ENCODE assay signal across 12 cellular contexts in the genomic region with DNA sequence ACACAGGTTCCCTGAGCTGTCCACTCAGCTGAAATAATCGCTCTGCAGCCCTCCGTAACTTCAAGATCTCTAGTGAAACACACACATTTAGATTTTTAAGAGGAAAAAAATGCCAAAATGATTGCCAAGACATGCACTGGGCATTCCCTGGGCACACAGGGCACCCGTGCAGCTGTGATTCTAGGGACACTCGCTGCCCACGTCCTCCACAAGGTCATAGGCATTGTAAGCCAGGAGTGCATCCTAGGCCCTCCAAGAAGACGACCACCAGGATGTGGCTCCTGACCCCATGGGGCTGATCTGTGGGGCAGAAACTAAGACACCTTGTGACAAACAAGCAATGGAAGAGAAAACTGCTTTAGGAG.
A peak's percentile ranks its signal among the peaks of the same experiment; 100 is the strongest.
DNase-seq lines count a peak whose midpoint lies in the region; ATAC-seq and TF ChIP-seq lines count a peak whose summit lies in the region.
"Had no signal": no experiment of that assay in that cellular context is flagged by ENCODE, and none has a peak within 500 bp of the region (broad histone marks: within the 10 kb centered on the region; RNA-seq: fewer than 3 reads in every experiment).

No MANE protein-coding gene starts in this region.

- intact Hi-C loops in upper lobe of right lung (cut with DNase I), result no loop called here

- H3K36me3 ChIP-seq in upper lobe of right lung, result no peaks in the 10 kb centered on the region

- no peaks in the 10 kb centered on the region for H3K27me3 ChIP-seq in upper lobe of right lung

- no peaks in the 10 kb centered on the region for H3K9me3 Mint-ChIP-seq in activated naive CD8-positive, alpha-beta T cell treated with anti-CD3 and anti-CD28 coated beads, Interleukin-2, amount 10 ng/mL, durations not matched to agents 7 days and 5 days
- H3K9me3 Mint-ChIP-seq in activated naive CD8-positive, alpha-beta T cell treated with anti-CD3 and anti-CD28 coated beads for 36 hours, result no peaks in the 10 kb centered on the region
- peaks cover 0 to 89% (median 3%) of the 10 kb centered on the region in 5 experiments for H3K9me3 Mint-ChIP-seq in brain
- H3K9me3 Mint-ChIP-seq: CD4-positive, CD25-positive, alpha-beta regulatory T cell had no signal

- no peak overlapping the region for H3K27ac ChIP-seq in upper lobe of right lung
- H3K27ac ChIP-seq: 22Rv1 had no signal

- peak; percentile 6 for DNase-seq in activated naive CD8-positive, alpha-beta T cell treated with anti-CD3 and anti-CD28 coated beads, Interleukin-2, amount 10 ng/mL, durations not matched to agents 7 days and 5 days
- DNase-seq in activated naive CD8-positive, alpha-beta T cell treated with anti-CD3 and anti-CD28 coated beads for 36 hours, result no peak
- peak; percentile 76 for DNase-seq in mesenteric fat pad (ENCODE audit: low spot score)
- DNase-seq in upper lobe of right lung, result peak; percentile 27
- no peak for DNase-seq in foreskin melanocyte
- no peak for DNase-seq in stimulated activated CD4-positive, alpha-beta T cell treated with anti-CD3 and anti-CD28 coated beads, Interleukin-4, amount 100 ng/mL, for 4 hours
- DNase-seq: CD4-positive, CD25-positive, alpha-beta regulatory T cell; H7 had no signal

- ATAC-seq in activated naive CD8-positive, alpha-beta T cell treated with anti-CD3 and anti-CD28 coated beads, Interleukin-2, amount 10 ng/mL, durations not matched to agents 7 days and 5 days (ENCODE audit: low read depth), result no peak
- ATAC-seq in upper lobe of right lung, result no peak
- no peak for ATAC-seq in activated CD4-positive, CD25-positive, alpha-beta regulatory T cell treated with anti-CD3 and anti-CD28 coated beads, Interleukin-2, amount 50 U/mL, for 24 hours
- ATAC-seq: GM23338 had no signal

- H3K4me1 Mint-ChIP-seq in activated naive CD8-positive, alpha-beta T cell treated with anti-CD3 and anti-CD28 coated beads, Interleukin-2, amount 10 ng/mL, durations not matched to agents 7 days and 5 days, result no peaks in the 10 kb centered on the region
- H3K4me1 Mint-ChIP-seq in activated naive CD8-positive, alpha-beta T cell treated with anti-CD3 and anti-CD28 coated beads for 36 hours, result no peaks in the 10 kb centered on the region
- peaks cover 65% of the 10 kb centered on the region for H3K4me1 Mint-ChIP-seq in brain
- H3K4me1 Mint-ChIP-seq: CD4-positive, CD25-positive, alpha-beta regulatory T cell; GM23338 had no signal

- no peak overlapping the region for H3K4me3 ChIP-seq in upper lobe of right lung
- H3K4me3 ChIP-seq: GM23338 had no signal

- H3K4me3 Mint-ChIP-seq in activated naive CD8-positive, alpha-beta T cell treated with anti-CD3 and anti-CD28 coated beads, Interleukin-2, amount 10 ng/mL, durations not matched to agents 7 days and 5 days, result no peak overlapping the region
- no peak overlapping the region for H3K4me3 Mint-ChIP-seq in activated naive CD8-positive, alpha-beta T cell treated with anti-CD3 and anti-CD28 coated beads for 36 hours
- H3K4me3 Mint-ChIP-seq in brain, result no peak overlapping the region
- H3K4me3 Mint-ChIP-seq: CD4-positive, CD25-positive, alpha-beta regulatory T cell; GM23338 had no signal

- no peaks in the 10 kb centered on the region for H3K9me3 ChIP-seq in upper lobe of right lung

- H3K27ac Mint-ChIP-seq in activated naive CD8-positive, alpha-beta T cell treated with anti-CD3 and anti-CD28 coated beads, Interleukin-2, amount 10 ng/mL, durations not matched to agents 7 days and 5 days, result no peak overlapping the region
- H3K27ac Mint-ChIP-seq in activated naive CD8-positive, alpha-beta T cell treated with anti-CD3 and anti-CD28 coated beads for 36 hours, result no peak overlapping the region
- peak overlapping the region in 3 of 5 experiments; percentile 49 to 78 (median 51) for H3K27ac Mint-ChIP-seq in brain
- H3K27ac Mint-ChIP-seq: GM23338 had no signal

- POLR2A ChIA-PET in activated naive CD8-positive, alpha-beta T cell treated with anti-CD3 and anti-CD28 coated beads, Interleukin-2, amount 10 ng/mL, durations not matched to agents 7 days and 5 days (lab: Charles Lee), result no interaction called here

- H3K4me1 ChIP-seq in upper lobe of right lung, result no peaks in the 10 kb centered on the region

- TF ChIP-seq CTCF in brain (conservative IDR thresholded peaks at IDR 0.05) (no peak), upper lobe of right lung (IDR thresholded peaks at IDR 0.05) (no peak)

- no peaks in the 10 kb centered on the region for H3K36me3 Mint-ChIP-seq in activated naive CD8-positive, alpha-beta T cell treated with anti-CD3 and anti-CD28 coated beads, Interleukin-2, amount 10 ng/mL, durations not matched to agents 7 days and 5 days
- H3K36me3 Mint-ChIP-seq in activated naive CD8-positive, alpha-beta T cell treated with anti-CD3 and anti-CD28 coated beads for 36 hours, result no peaks in the 10 kb centered on the region
- H3K36me3 Mint-ChIP-seq in brain, result no peaks in the 10 kb centered on the region
- H3K36me3 Mint-ChIP-seq: CD4-positive, CD25-positive, alpha-beta regulatory T cell had no signal

- H3K27me3 Mint-ChIP-seq in activated naive CD8-positive, alpha-beta T cell treated with anti-CD3 and anti-CD28 coated beads, Interleukin-2, amount 10 ng/mL, durations not matched to agents 7 days and 5 days, result peaks cover under 1% of the 10 kb centered on the region
- no peaks in the 10 kb centered on the region for H3K27me3 Mint-ChIP-seq in activated naive CD8-positive, alpha-beta T cell treated with anti-CD3 and anti-CD28 coated beads for 36 hours
- peaks cover 21% of the 10 kb centered on the region for H3K27me3 Mint-ChIP-seq in brain

Comparison
In these comparisons a context has a peak if more than half of its experiments do, and no peak if none do; other contexts are left out.
1. DNase-seq: peak in activated naive CD8-positive, alpha-beta T cell treated with anti-CD3 and anti-CD28 coated beads, Interleukin-2, amount 10 ng/mL, durations not matched to agents 7 days and 5 days (single experiment), mesenteric fat pad (single experiment) and upper lobe of right lung (single experiment); none in activated naive CD8-positive, alpha-beta T cell treated with anti-CD3 and anti-CD28 coated beads for 36 hours (single experiment), foreskin melanocyte (single experiment) and stimulated activated CD4-positive, alpha-beta T cell treated with anti-CD3 and anti-CD28 coated beads, Interleukin-4, amount 100 ng/mL, for 4 hours (0 of 2).
2. H3K27ac Mint-ChIP-seq: peak in brain (3 of 5); none in activated naive CD8-positive, alpha-beta T cell treated with anti-CD3 and anti-CD28 coated beads, Interleukin-2, amount 10 ng/mL, durations not matched to agents 7 days and 5 days (single experiment) and activated naive CD8-positive, alpha-beta T cell treated with anti-CD3 and anti-CD28 coated beads for 36 hours (single experiment).